Comparison of ENCODE assay signal across 8 cellular contexts in the genomic region with DNA sequence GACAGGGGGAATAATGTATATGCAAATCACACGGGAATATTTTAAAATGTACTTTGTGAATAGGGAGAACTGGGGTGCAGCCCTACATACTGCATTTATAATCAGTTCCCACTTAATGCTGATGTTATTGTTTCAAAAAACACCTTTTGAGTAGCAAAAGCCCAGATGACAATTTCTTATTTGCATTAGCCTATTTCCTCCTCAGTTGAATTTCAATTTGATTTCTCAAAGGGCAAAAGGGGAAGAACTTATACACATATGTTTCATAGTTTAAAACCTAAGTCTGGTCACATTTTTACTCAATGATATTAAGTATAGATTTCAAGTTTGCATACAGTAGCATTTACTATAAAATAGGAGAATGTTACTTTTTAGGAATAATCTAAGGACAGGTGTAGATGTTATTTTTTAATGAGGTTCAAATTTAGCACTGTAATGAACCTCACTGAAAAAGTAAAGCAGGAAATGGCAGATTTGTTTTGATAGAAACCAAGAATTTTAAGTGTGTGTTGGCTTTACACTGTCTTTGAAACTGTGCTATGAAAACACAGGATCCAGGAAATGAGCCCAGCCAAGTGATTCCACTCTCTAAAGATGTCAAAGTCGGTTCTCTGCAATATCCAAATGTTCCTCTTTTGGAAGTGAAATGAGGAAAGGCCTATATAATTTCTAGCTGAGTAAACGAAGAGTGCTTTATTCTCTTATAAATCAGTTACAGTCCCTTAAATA.
DNase-seq lines count a peak whose midpoint lies in the region; ATAC-seq, FAIRE-seq and TF ChIP-seq lines count a peak whose summit lies in the region.

No MANE protein-coding gene starts in this region.

- POLR2A ChIA-PET in A549 (lab: Yijun Ruan, JAX) = interaction anchor here (1.2 to 2.1 kb wide), 4 partner anchors 33 to 396 kb away, joined by 3 to 27 read pairs (median 6); partner anchors contain the start of gene BTG1

- H3K4me2 ChIP-seq in A549 = peak overlapping the region; percentile 68

- TF ChIP-seq EP300 in A549 (IDR thresholded peaks at IDR 0.05) = no peak

- H3K4me3 ChIP-seq in A549 = no peak overlapping the region
- H3K4me3 ChIP-seq in bronchial epithelial cell (ENCODE audit: low read depth, low read length) = no peak overlapping the region
- H3K4me3 ChIP-seq in small intestine (ENCODE audit: low read depth in 1 of 2, low read length in 2 of 2) = no peak overlapping the region
- no peak overlapping the region for H3K4me3 ChIP-seq in dorsolateral prefrontal cortex

- H3K36me3 ChIP-seq in bronchial epithelial cell (ENCODE audit: control insufficient read depth, insufficient read depth, low read length) (no peaks in the 10 kb centered on the region), small intestine (ENCODE audit: control insufficient read depth in 2 of 2, insufficient read depth in 2 of 2, low read length in 2 of 2) (no peaks in the 10 kb centered on the region)

- ATAC-seq in A549 (peak; percentile 19 to 46; a peak in 2 of 6 replicates), GM19351 (IDR thresholded peaks at IDR 0.05; ENCODE audit: unreplicated experiment) (peak; percentile 49), HG03354 (IDR thresholded peaks at IDR 0.05; ENCODE audit: poor library complexity, severe bottlenecking, unreplicated experiment) (peak; percentile 60), left ventricle myocardium superior (no peak)

- WGBS in A549 (ENCODE audit: missing lambda C conversion rate) = 38% methylated on average over 3 of the region's 3 CpGs
- WGBS in small intestine, 3 donors = 37 to 50% (median 48%) methylated on average over 3 of the region's 3 CpGs

- DNase-seq in A549 (ENCODE audit: low read depth in 1 of 2, low spot score in 1 of 2) (peak in 1 of 2 experiments; percentile 26), bronchial epithelial cell (ENCODE audit: low read depth) (peak; percentile 17), small intestine (no peak), left ventricle myocardium superior (no peak), Ammon's horn (ENCODE audit: low spot score) (no peak), dorsolateral prefrontal cortex (no peak)

- no peak for FAIRE-seq in A549 (lab: Jason Lieb, UNC)
- FAIRE-seq in bronchial epithelial cell (lab: Jason Lieb, UNC) = no peak
- FAIRE-seq in small intestine (lab: Jason Lieb, UNC) = no peak

- TF ChIP-seq RAD21 in A549 (conservative IDR thresholded peaks at IDR 0.05 in 1 of 2, IDR thresholded peaks at IDR 0.05 in 1 of 2) = no peak

- CTCF ChIA-PET in A549 (lab: Yijun Ruan, JAX) = interaction anchor here (0.9 kb wide), 1 partner anchor 358 kb away, joined by 3 read pairs; no protein-coding TSS in a partner anchor

- intact Hi-C loops in left ventricle myocardium superior (cut with micrococcal nuclease) = no loop called here
- intact Hi-C loops in dorsolateral prefrontal cortex (cut with DNase I) = no loop called here

- H3K27ac ChIP-seq in A549 (peak overlapping the region; percentile 58 to 80), small intestine (ENCODE audit: low read depth in 1 of 2, low read length in 1 of 2) (peak overlapping the region; percentile 55 to 68), dorsolateral prefrontal cortex (no peak overlapping the region)

- H3K27me3 ChIP-seq in bronchial epithelial cell (ENCODE audit: control insufficient read depth, insufficient read depth, low read length) (no peaks in the 10 kb centered on the region), small intestine (ENCODE audit: control insufficient read depth in 2 of 2, insufficient read depth in 2 of 2, low read length in 2 of 2) (no peaks in the 10 kb centered on the region), dorsolateral prefrontal cortex (no peaks in the 10 kb centered on the region)

- H3K9me3 ChIP-seq in A549 = no peaks in the 10 kb centered on the region
- no peaks in the 10 kb centered on the region for H3K9me3 ChIP-seq in small intestine (ENCODE audit: control insufficient read depth, low read depth)

- no peak for TF ChIP-seq POLR2A in A549 (IDR thresholded peaks at IDR 0.05; ENCODE audit: low read length)

- H3K4me1 ChIP-seq in A549 (peaks cover 26% of the 10 kb centered on the region), small intestine (ENCODE audit: control insufficient read depth in 2 of 2, insufficient read depth in 1 of 2, low read depth in 1 of 2, low read length in 1 of 2) (peaks cover 2 to 4% of the 10 kb centered on the region in 2 donors)

- no peak for TF ChIP-seq CTCF in A549 (IDR thresholded peaks at IDR 0.05)
- no peak for TF ChIP-seq CTCF in bronchial epithelial cell (IDR thresholded peaks at IDR 0.05; ENCODE audit: insufficient read depth, low read length, severe bottlenecking)
- TF ChIP-seq CTCF in dorsolateral prefrontal cortex (IDR thresholded peaks at IDR 0.05 in 54 of 56, conservative IDR thresholded peaks at IDR 0.05 in 2 of 56; ENCODE audit: low read depth in 1 of 56, partially characterized antibody in 56 of 56) = no peak

TF ChIP-seq in A549, 52 proteins besides CTCF, POLR2A, EP300 and RAD21:
- TF ChIP-seq CHD4 (IDR thresholded peaks at IDR 0.05; ENCODE audit: borderline replicate concordance) (no peak), GATA3 (IDR thresholded peaks at IDR 0.05; ENCODE audit: borderline replicate concordance) (no peak), RFX5 (IDR thresholded peaks at IDR 0.05) (no peak), ZFP36 (IDR thresholded peaks at IDR 0.05; ENCODE audit: borderline replicate concordance, partially characterized antibody) (no peak), HEYL (CRISPR knock-in tag; IDR thresholded peaks at IDR 0.05) (no peak), SMC3 (IDR thresholded peaks at IDR 0.05) (no peak), PBX3 (IDR thresholded peaks at IDR 0.05) (no peak), ZSCAN20 (CRISPR knock-in tag; IDR thresholded peaks at IDR 0.05) (no peak), BHLHE40 (IDR thresholded peaks at IDR 0.05; ENCODE audit: low read depth, low read length) (no peak), RNF2 (IDR thresholded peaks at IDR 0.05; ENCODE audit: borderline replicate concordance, low read depth) (no peak), ZC3H11A (IDR thresholded peaks at IDR 0.05) (no peak), RARB (CRISPR knock-in tag; IDR thresholded peaks at IDR 0.05) (no peak), KDM5A (IDR thresholded peaks at IDR 0.05) (no peak)
- TF ChIP-seq, protein P1, sequence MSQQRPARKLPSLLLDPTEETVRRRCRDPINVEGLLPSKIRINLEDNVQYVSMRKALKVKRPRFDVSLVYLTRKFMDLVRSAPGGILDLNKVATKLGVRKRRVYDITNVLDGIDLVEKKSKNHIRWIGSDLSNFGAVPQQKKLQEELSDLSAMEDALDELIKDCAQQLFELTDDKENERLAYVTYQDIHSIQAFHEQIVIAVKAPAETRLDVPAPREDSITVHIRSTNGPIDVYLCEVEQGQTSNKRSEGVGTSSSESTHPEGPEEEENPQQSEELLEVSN (IDR thresholded peaks at IDR 0.05; ENCODE audit: borderline replicate concordance, low read depth) = no peak

Comparison
In these comparisons a context has a peak if more than half of its experiments do, and no peak if none do; other contexts are left out.
1. H3K27ac ChIP-seq: peak in A549 (2 of 2) and small intestine (2 of 2); none in dorsolateral prefrontal cortex (0 of 59).